13 cellular contexts compared by ENCODE assay signal in genomic region chr2:233058717-233059546, GRCh38. TPM values are rescaled to one million over a fixed set of nuclear protein-coding genes. Genes with fewer than 3 reads are reported as not detected.
DNase-seq lines count a peak whose midpoint lies in the region; ATAC-seq and TF ChIP-seq lines count a peak whose summit lies in the region.
"Had no signal": no experiment of that assay in that cellular context is flagged by ENCODE, and none has a peak within 500 bp of the region (broad histone marks: within the 10 kb centered on the region; RNA-seq: fewer than 3 reads in every experiment).

No MANE protein-coding gene starts in this region.

- H3K27me3 Mint-ChIP-seq in CD8-positive, alpha-beta T cell (ENCODE audit: low read depth), result no peaks in the 10 kb centered on the region
- H3K27me3 Mint-ChIP-seq in effector memory CD8-positive, alpha-beta T cell, result no peaks in the 10 kb centered on the region

- TF ChIP-seq CTCF in CD8-positive, alpha-beta T cell (IDR thresholded peaks at IDR 0.05), result no peak
- TF ChIP-seq CTCF in NB4 (IDR thresholded peaks at IDR 0.05; ENCODE audit: low read depth, low read length), result no peak
- no peak for TF ChIP-seq CTCF in GM10266 (IDR thresholded peaks at IDR 0.05; ENCODE audit: control insufficient read depth, insufficient read depth, low read depth, missing control alignments)

- H3K36me3 ChIP-seq in CD8-positive, alpha-beta T cell (ENCODE audit: insufficient read depth, low read length), result no peaks in the 10 kb centered on the region

- TF ChIP-seq POLR2A in NB4 (IDR thresholded peaks at IDR 0.05; ENCODE audit: extremely low read depth, insufficient read length), result no peak

- ATAC-seq in CD8-positive, alpha-beta T cell, result no peak
- ATAC-seq in effector memory CD8-positive, alpha-beta T cell (replicated peaks), result no peak
- no peak for ATAC-seq in sciatic nerve

- H3K9me3 Mint-ChIP-seq in CD8-positive, alpha-beta T cell, result no peaks in the 10 kb centered on the region
- H3K9me3 Mint-ChIP-seq in effector memory CD8-positive, alpha-beta T cell, result no peaks in the 10 kb centered on the region
- H3K9me3 Mint-ChIP-seq: HFFc6 had no signal

- peaks cover 38% of the 10 kb centered on the region for H3K4me1 Mint-ChIP-seq in CD8-positive, alpha-beta T cell (ENCODE audit: low read depth)
- peaks cover 49% of the 10 kb centered on the region in 2 donors for H3K4me1 Mint-ChIP-seq in effector memory CD8-positive, alpha-beta T cell (ENCODE audit: low read depth in 2 of 2)

- intact Hi-C loops in CD8-positive, alpha-beta T cell (cut with DNase I, micrococcal nuclease), result loop anchor here in 1 of 2 experiments (10.0 kb wide), 1 partner anchor 294 kb away; no protein-coding TSS in a partner anchor
- intact Hi-C loops in sciatic nerve (cut with DNase I), result loop anchor here (10.0 kb wide), 1 partner anchor 204 kb away; no protein-coding TSS in a partner anchor

- no peaks in the 10 kb centered on the region for H3K9me3 ChIP-seq in CD8-positive, alpha-beta T cell (ENCODE audit: low read length)

- H3K27ac ChIP-seq in CD8-positive, alpha-beta T cell (ENCODE audit: low read depth, low read length), result no peak overlapping the region
- H3K27ac ChIP-seq: RWPE1 had no signal

- POLR2A ChIA-PET in CD8-positive, alpha-beta T cell (lab: Charles Lee), result interaction anchor here (0.6 to 5.6 kb wide), 3 partner anchors 20 to 42 kb away, joined by 3 to 89 read pairs (median 3); no protein-coding TSS in a partner anchor

- peak overlapping the region; percentile 94 for H3K27ac Mint-ChIP-seq in CD8-positive, alpha-beta T cell
- H3K27ac Mint-ChIP-seq in effector memory CD8-positive, alpha-beta T cell, result peak overlapping the region; percentile 90 to 95
- H3K27ac Mint-ChIP-seq: HFFc6 had no signal

- H3K4me3 ChIP-seq in CD8-positive, alpha-beta T cell (ENCODE audit: low read depth, low read length), result no peak overlapping the region
- peak overlapping the region; percentile 100 for H3K4me3 ChIP-seq in NB4 (ENCODE audit: low read depth, low read length)

- peaks cover 33% of the 10 kb centered on the region for H3K36me3 Mint-ChIP-seq in CD8-positive, alpha-beta T cell
- H3K36me3 Mint-ChIP-seq in effector memory CD8-positive, alpha-beta T cell (ENCODE audit: insufficient read depth), result peaks cover 43% of the 10 kb centered on the region

- H3K27me3 ChIP-seq in CD8-positive, alpha-beta T cell (ENCODE audit: insufficient read depth, low read length), result no peaks in the 10 kb centered on the region

- peaks cover 37% of the 10 kb centered on the region for H3K4me1 ChIP-seq in CD8-positive, alpha-beta T cell (ENCODE audit: insufficient read depth, low read length)

- DNase-seq in CD8-positive, alpha-beta T cell, result no peak
- peak; percentile 25 for DNase-seq in NB4 (ENCODE audit: low read depth)
- DNase-seq in effector memory CD8-positive, alpha-beta T cell, result no peak
- DNase-seq in sciatic nerve (ENCODE audit: low spot score), result peak; percentile 58
- no peak for DNase-seq in GM19240 (ENCODE audit: insufficient read length, low spot score)
- DNase-seq in KG1 (lab: John Stamatoyannopoulos, UW), result no peak
- DNase-seq in NCI-H128 (lab: John Stamatoyannopoulos, UW; ENCODE audit: unreplicated experiment), result no peak
- DNase-seq in GM10266 (ENCODE audit: extremely low spot score), result no peak
- DNase-seq: activated CD4-positive, CD25-positive, alpha-beta regulatory T cell; HFFc6; mesendoderm had no signal

- H3K4me3 Mint-ChIP-seq in CD8-positive, alpha-beta T cell, result peak overlapping the region; percentile 95
- H3K4me3 Mint-ChIP-seq in effector memory CD8-positive, alpha-beta T cell, result peak overlapping the region; percentile 59 to 99
- H3K4me3 Mint-ChIP-seq: HFFc6 had no signal

- CTCF ChIA-PET in CD8-positive, alpha-beta T cell (lab: Charles Lee), result interaction anchor here (0.9 to 3.5 kb wide), 4 partner anchors 9 to 24 kb away, joined by 4 to 38 read pairs (median 10); no protein-coding TSS in a partner anchor

RNA-seq across cellular contexts. Expression of gene INPP5D, which starts 1.2 kb away (rescaled TPM):
- 100 to 1,000 TPM; 105 to 121 TPM for total RNA-seq in CD8-positive, alpha-beta T cell
- 56.3 TPM for total RNA-seq in sciatic nerve

RNA-seq across cellular contexts. Expression of gene NEU2, which starts 26.5 kb away (rescaled TPM):
- total RNA-seq in CD8-positive, alpha-beta T cell, result not detected
- not detected for total RNA-seq in sciatic nerve
- total RNA-seq: HFFc6, right cardiac atrium had no signal

RNA-seq across cellular contexts. Expression of gene NGEF, which starts 45.9 kb away (rescaled TPM):
- not detected for total RNA-seq in CD8-positive, alpha-beta T cell
- 17.5 TPM for total RNA-seq in sciatic nerve

Comparison
In these comparisons a context has a peak if more than half of its experiments do, and no peak if none do; other contexts are left out.
1. DNase-seq: peak in NB4 (single experiment) and sciatic nerve (single experiment); none in CD8-positive, alpha-beta T cell (0 of 7), effector memory CD8-positive, alpha-beta T cell (0 of 3), GM19240 (single experiment), KG1 (single experiment), NCI-H128 (single experiment) and GM10266 (single experiment).
2. RNA of gene NGEF, which starts 45.9 kb away (total RNA-seq): 17.5 TPM in sciatic nerve (single experiment); not detected in CD8-positive, alpha-beta T cell; every median in the first group is over 10 times any median in the second.